ENCODE assay signal across 28 cellular contexts in the genomic region with DNA sequence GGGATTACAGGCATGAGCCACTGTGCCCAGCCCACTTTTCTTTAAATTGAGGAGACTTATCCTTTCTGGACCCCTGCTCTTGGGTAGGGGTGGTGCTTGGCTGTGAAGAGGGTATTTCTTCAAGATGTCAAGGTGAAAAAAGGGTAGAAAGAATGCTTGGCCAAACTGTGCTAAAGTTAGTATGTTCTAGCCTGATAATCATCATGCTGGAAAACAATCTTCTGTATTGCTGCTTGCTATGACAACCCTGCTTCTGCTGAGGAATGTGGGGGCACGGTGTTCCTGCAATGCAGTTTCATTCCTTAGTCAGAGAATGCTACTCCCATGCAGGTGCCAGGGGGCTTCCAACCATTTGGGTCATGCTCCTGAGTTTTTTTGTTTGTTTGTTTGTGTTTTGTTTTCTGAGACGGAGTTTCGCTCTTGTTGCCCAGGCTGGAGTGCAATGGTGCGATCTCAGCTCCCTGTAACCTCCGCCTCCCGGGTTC.
"Had no signal": no experiment of that assay in that cellular context is flagged by ENCODE, and none has a peak within 500 bp of the region (broad histone marks: within the 10 kb centered on the region; RNA-seq: fewer than 3 reads in every experiment).

No MANE protein-coding gene starts in this region.

- H3K4me3 Mint-ChIP-seq: naive thymus-derived CD4-positive, alpha-beta T cell; natural killer cell treated with Interleukin-12 subunit alpha and Interleukin-12 subunit beta and Interleukin-15 and Interleukin-18, amount 100 ng/mL, for 72 hours; stimulated activated effector memory CD8-positive, alpha-beta T cell treated with anti-CD3 and anti-CD28 coated beads, Interleukin-12 subunit alpha, Interleukin-12 subunit beta, amount 100 ng/mL, for 72 hours; stimulated activated naive CD8-positive, alpha-beta T cell treated with anti-CD3 and anti-CD28 coated beads, Interleukin-15, amount 100 ng/mL, for 72 hours had no signal

- H3K4me3 ChIP-seq: left lung, lower lobe of right lung, mucosa of descending colon, ovary, prostate gland, sigmoid colon, spleen, tibial nerve, upper lobe of left lung, vagina had no signal

- H3K9me3 ChIP-seq: left lung, lower lobe of right lung, mucosa of descending colon, ovary, prostate gland, sigmoid colon, spleen, tibial nerve, upper lobe of left lung, vagina had no signal

- H3K27me3 Mint-ChIP-seq: naive thymus-derived CD4-positive, alpha-beta T cell; stimulated activated naive CD8-positive, alpha-beta T cell treated with anti-CD3 and anti-CD28 coated beads, Interleukin-15, amount 100 ng/mL, for 72 hours had no signal

- H3K4me1 ChIP-seq: prostate gland had no signal

- H3K27me3 ChIP-seq: left lung, ovary, sigmoid colon, tibial nerve, upper lobe of left lung, vagina had no signal

- H3K9me3 Mint-ChIP-seq: naive thymus-derived CD4-positive, alpha-beta T cell; natural killer cell treated with Interleukin-12 subunit alpha and Interleukin-12 subunit beta and Interleukin-15 and Interleukin-18, amount 100 ng/mL, for 72 hours; stimulated activated effector memory CD8-positive, alpha-beta T cell treated with anti-CD3 and anti-CD28 coated beads, Interleukin-12 subunit alpha, Interleukin-12 subunit beta, amount 100 ng/mL, for 72 hours; stimulated activated naive CD8-positive, alpha-beta T cell treated with anti-CD3 and anti-CD28 coated beads, Interleukin-15, amount 100 ng/mL, for 72 hours had no signal

- H3K27ac ChIP-seq: left lung, lower lobe of right lung, ovary, prostate gland, sigmoid colon, spleen, tibial nerve, upper lobe of left lung, vagina had no signal

- H3K36me3 ChIP-seq: left lung, lower lobe of right lung, ovary, prostate gland, sigmoid colon, spleen, tibial nerve, upper lobe of left lung, vagina had no signal

- H3K27ac Mint-ChIP-seq: naive thymus-derived CD4-positive, alpha-beta T cell; natural killer cell treated with Interleukin-12 subunit alpha and Interleukin-12 subunit beta and Interleukin-15 and Interleukin-18, amount 100 ng/mL, for 72 hours; stimulated activated effector memory CD8-positive, alpha-beta T cell treated with anti-CD3 and anti-CD28 coated beads, Interleukin-12 subunit alpha, Interleukin-12 subunit beta, amount 100 ng/mL, for 72 hours; stimulated activated naive CD8-positive, alpha-beta T cell treated with anti-CD3 and anti-CD28 coated beads, Interleukin-15, amount 100 ng/mL, for 72 hours had no signal

- H3K36me3 Mint-ChIP-seq: natural killer cell treated with Interleukin-12 subunit alpha and Interleukin-12 subunit beta and Interleukin-15 and Interleukin-18, amount 100 ng/mL, for 72 hours had no signal

- FAIRE-seq: keratinocyte, small intestine had no signal

- ATAC-seq: left cardiac atrium; left lung; lower lobe of right lung; mucosa of descending colon; naive thymus-derived CD4-positive, alpha-beta T cell; natural killer cell treated with Interleukin-12 subunit alpha and Interleukin-12 subunit beta and Interleukin-15 and Interleukin-18, amount 100 ng/mL, for 72 hours; right cardiac atrium; stimulated activated effector memory CD8-positive, alpha-beta T cell treated with anti-CD3 and anti-CD28 coated beads, Interleukin-12 subunit alpha, Interleukin-12 subunit beta, amount 100 ng/mL, for 72 hours; stimulated activated naive CD8-positive, alpha-beta T cell treated with anti-CD3 and anti-CD28 coated beads, Interleukin-15, amount 100 ng/mL, for 72 hours had no signal

- DNase-seq: hippocampal formation; kidney glomerular epithelial cell; left cardiac atrium; left lung; lower lobe of right lung; mammary epithelial cell; mesenchymal stem cell; midbrain; mucosa of descending colon; naive thymus-derived CD4-positive, alpha-beta T cell; ovary; posterior cingulate gyrus; retina; right cardiac atrium; sigmoid colon; small intestine; spleen; stimulated activated CD4-positive, alpha-beta T cell treated with anti-CD3 and anti-CD28 coated beads, Interleukin-4, amount 100 ng/mL, for 24 hours; stimulated activated naive CD4-positive, alpha-beta T cell; stimulated activated naive CD8-positive, alpha-beta T cell treated with anti-CD3 and anti-CD28 coated beads, Interleukin-15, amount 100 ng/mL, for 72 hours; substantia nigra; upper lobe of left lung had no signal
